1 cellular context compared by ENCODE assay signal in genomic region chr2:207934720-207935119, GRCh38.
TF ChIP-seq lines count a peak whose summit lies in the region.

No MANE protein-coding gene starts in this region.

TF ChIP-seq in HepG2, 621 proteins besides CTCF, POLR2A, EP300 and RAD21 (continued from another document):
- TF ChIP-seq HNF1A (IDR thresholded peaks at IDR 0.05; ENCODE audit: low read depth) (no peak), HNF1A (CRISPR knock-in tag; IDR thresholded peaks at IDR 0.05; ENCODE audit: borderline replicate concordance) (peak; percentile 37; the same call in 1 of the 2 replicates), CREB1 (IDR thresholded peaks at IDR 0.05) (no peak), CREB1 (CRISPR knock-in tag; IDR thresholded peaks at IDR 0.05) (peak; percentile 53; the same call in 1 of the 2 replicates), CEBPG (CRISPR knock-in tag; IDR thresholded peaks at IDR 0.05) (peak; percentile 93), ZNF607 (CRISPR knock-in tag; IDR thresholded peaks at IDR 0.05; ENCODE audit: borderline replicate concordance) (no peak), HNF4A (CRISPR knock-in tag; IDR thresholded peaks at IDR 0.05) (peak; percentile 58), ZSCAN31 (CRISPR knock-in tag; IDR thresholded peaks at IDR 0.05; ENCODE audit: low read depth) (0 out of 2 replicates have a peak, but pooled peaks have one; percentile 47), FOXP1 (IDR thresholded peaks at IDR 0.05) (no peak), FOXP1 (CRISPR knock-in tag; IDR thresholded peaks at IDR 0.05) (peak; percentile 44; the same call in 1 of the 2 replicates), PATZ1 (CRISPR knock-in tag; IDR thresholded peaks at IDR 0.05) (peak; percentile 73), ZNF121 (CRISPR knock-in tag; IDR thresholded peaks at IDR 0.05) (0 out of 2 replicates have a peak, but pooled peaks have one; percentile 5), HNF4G (IDR thresholded peaks at IDR 0.05; ENCODE audit: borderline replicate concordance, low read depth, low read length) (peak; percentile 53; the same call in 1 of the 2 replicates), HNF4G (CRISPR knock-in tag; IDR thresholded peaks at IDR 0.05; ENCODE audit: borderline replicate concordance, low read depth) (no peak), SOX5 (CRISPR knock-in tag; IDR thresholded peaks at IDR 0.05; ENCODE audit: borderline replicate concordance) (peak; percentile 17; the same call in 1 of the 2 replicates), MEF2D (CRISPR knock-in tag; IDR thresholded peaks at IDR 0.05) (peak; percentile 52), ZNF276 (CRISPR knock-in tag; IDR thresholded peaks at IDR 0.05; ENCODE audit: low read depth) (no peak), SOX13 (IDR thresholded peaks at IDR 0.05) (no peak), SOX13 (CRISPR knock-in tag; conservative IDR thresholded peaks at IDR 0.05 in 1 of 2, IDR thresholded peaks at IDR 0.05 in 1 of 2) (peak in 1 of 2 experiments; percentile 60; a peak in 1 of 4 replicates), PRMT3 (CRISPR knock-in tag; IDR thresholded peaks at IDR 0.05; ENCODE audit: borderline replicate concordance, low read depth) (0 out of 2 replicates have a peak, but pooled peaks have one; percentile 32), NR0B2 (CRISPR knock-in tag; IDR thresholded peaks at IDR 0.05) (no peak), ZBTB34 (CRISPR knock-in tag; IDR thresholded peaks at IDR 0.05) (peak; percentile 17; the same call in 1 of the 2 replicates), ZNF281 (CRISPR knock-in tag; IDR thresholded peaks at IDR 0.05; ENCODE audit: borderline replicate concordance) (peak; percentile 31; the same call in 1 of the 2 replicates), FOXO1 (CRISPR knock-in tag; IDR thresholded peaks at IDR 0.05) (peak; percentile 19; the same call in 1 of the 2 replicates), FOXA3 (CRISPR knock-in tag; IDR thresholded peaks at IDR 0.05) (peak; percentile 37; the same call in 1 of the 2 replicates), DPF2 (CRISPR knock-in tag; IDR thresholded peaks at IDR 0.05; ENCODE audit: borderline replicate concordance, low read depth) (peak; percentile 11; the same call in 1 of the 2 replicates), ZFP36 (IDR thresholded peaks at IDR 0.05; ENCODE audit: borderline replicate concordance, low read depth, low read length, partially characterized antibody) (no peak)
